In the genomic region with DNA sequence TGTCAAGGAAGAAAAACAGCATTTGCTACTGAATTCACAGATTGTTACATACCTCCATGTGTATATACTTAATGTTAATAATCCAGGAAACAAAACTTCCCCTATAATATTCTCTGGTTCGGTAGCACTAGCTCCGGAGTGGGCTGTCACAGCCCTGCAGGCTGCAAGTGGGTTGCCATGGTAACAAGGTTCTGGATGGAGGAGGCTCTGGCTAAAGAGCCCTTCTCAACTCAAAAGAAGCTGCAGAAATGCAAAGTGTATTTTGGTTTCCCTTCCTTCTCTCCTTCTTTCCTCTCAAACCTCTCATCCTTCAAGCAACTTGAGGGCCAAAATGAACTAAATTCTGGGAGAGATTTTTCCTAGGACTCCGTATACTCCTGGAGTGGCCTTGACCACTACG, we compare ENCODE assay signal across 2 cellular contexts.
TF ChIP-seq lines count a peak whose summit lies in the region.

No MANE protein-coding gene starts in this region.

TF ChIP-seq in SK-N-SH, 30 proteins besides CTCF, POLR2A, EP300 and RAD21:
- TF ChIP-seq RCOR1 (IDR thresholded peaks at IDR 0.05; ENCODE audit: low read length) (no peak), MEF2A (IDR thresholded peaks at IDR 0.05; ENCODE audit: borderline replicate concordance, low read depth) (no peak), GATA2 (CRISPR knock-in tag; IDR thresholded peaks at IDR 0.05) (no peak), POLR2AphosphoS5 (IDR thresholded peaks at IDR 0.05; ENCODE audit: low read depth, low read length) (no peak), RFX5 (IDR thresholded peaks at IDR 0.05; ENCODE audit: low read length) (no peak), EZH2phosphoT487 (IDR thresholded peaks at IDR 0.05; ENCODE audit: borderline replicate concordance, low read depth) (no peak), YY1 (IDR thresholded peaks at IDR 0.05; ENCODE audit: low read depth) (no peak), TCF12 (IDR thresholded peaks at IDR 0.05) (no peak), SMC3 (IDR thresholded peaks at IDR 0.05; ENCODE audit: low read depth, low read length) (no peak), NFIC (IDR thresholded peaks at IDR 0.05; ENCODE audit: borderline replicate concordance) (no peak), GABPA (IDR thresholded peaks at IDR 0.05; ENCODE audit: low read depth) (no peak), RXRA (IDR thresholded peaks at IDR 0.05; ENCODE audit: borderline replicate concordance, low read depth) (no peak), NRF1 (IDR thresholded peaks at IDR 0.05; ENCODE audit: low read depth, low read length) (no peak), TEAD4 (IDR thresholded peaks at IDR 0.05; ENCODE audit: borderline replicate concordance, insufficient read depth) (no peak), FOXJ3 (CRISPR knock-in tag; IDR thresholded peaks at IDR 0.05) (no peak)
- TF ChIP-seq, protein P1, sequence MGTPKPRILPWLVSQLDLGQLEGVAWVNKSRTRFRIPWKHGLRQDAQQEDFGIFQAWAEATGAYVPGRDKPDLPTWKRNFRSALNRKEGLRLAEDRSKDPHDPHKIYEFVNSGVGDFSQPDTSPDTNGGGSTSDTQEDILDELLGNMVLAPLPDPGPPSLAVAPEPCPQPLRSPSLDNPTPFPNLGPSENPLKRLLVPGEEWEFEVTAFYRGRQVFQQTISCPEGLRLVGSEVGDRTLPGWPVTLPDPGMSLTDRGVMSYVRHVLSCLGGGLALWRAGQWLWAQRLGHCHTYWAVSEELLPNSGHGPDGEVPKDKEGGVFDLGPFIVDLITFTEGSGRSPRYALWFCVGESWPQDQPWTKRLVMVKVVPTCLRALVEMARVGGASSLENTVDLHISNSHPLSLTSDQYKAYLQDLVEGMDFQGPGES (IDR thresholded peaks at IDR 0.05; ENCODE audit: low read depth, low read length): no peak
- TF ChIP-seq, protein P2, sequence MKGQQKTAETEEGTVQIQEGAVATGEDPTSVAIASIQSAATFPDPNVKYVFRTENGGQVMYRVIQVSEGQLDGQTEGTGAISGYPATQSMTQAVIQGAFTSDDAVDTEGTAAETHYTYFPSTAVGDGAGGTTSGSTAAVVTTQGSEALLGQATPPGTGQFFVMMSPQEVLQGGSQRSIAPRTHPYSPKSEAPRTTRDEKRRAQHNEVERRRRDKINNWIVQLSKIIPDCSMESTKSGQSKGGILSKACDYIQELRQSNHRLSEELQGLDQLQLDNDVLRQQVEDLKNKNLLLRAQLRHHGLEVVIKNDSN (IDR thresholded peaks at IDR 0.05; ENCODE audit: borderline replicate concordance, low read depth): no peak
- TF ChIP-seq, protein P3, sequence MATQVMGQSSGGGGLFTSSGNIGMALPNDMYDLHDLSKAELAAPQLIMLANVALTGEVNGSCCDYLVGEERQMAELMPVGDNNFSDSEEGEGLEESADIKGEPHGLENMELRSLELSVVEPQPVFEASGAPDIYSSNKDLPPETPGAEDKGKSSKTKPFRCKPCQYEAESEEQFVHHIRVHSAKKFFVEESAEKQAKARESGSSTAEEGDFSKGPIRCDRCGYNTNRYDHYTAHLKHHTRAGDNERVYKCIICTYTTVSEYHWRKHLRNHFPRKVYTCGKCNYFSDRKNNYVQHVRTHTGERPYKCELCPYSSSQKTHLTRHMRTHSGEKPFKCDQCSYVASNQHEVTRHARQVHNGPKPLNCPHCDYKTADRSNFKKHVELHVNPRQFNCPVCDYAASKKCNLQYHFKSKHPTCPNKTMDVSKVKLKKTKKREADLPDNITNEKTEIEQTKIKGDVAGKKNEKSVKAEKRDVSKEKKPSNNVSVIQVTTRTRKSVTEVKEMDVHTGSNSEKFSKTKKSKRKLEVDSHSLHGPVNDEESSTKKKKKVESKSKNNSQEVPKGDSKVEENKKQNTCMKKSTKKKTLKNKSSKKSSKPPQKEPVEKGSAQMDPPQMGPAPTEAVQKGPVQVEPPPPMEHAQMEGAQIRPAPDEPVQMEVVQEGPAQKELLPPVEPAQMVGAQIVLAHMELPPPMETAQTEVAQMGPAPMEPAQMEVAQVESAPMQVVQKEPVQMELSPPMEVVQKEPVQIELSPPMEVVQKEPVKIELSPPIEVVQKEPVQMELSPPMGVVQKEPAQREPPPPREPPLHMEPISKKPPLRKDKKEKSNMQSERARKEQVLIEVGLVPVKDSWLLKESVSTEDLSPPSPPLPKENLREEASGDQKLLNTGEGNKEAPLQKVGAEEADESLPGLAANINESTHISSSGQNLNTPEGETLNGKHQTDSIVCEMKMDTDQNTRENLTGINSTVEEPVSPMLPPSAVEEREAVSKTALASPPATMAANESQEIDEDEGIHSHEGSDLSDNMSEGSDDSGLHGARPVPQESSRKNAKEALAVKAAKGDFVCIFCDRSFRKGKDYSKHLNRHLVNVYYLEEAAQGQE (IDR thresholded peaks at IDR 0.05; ENCODE audit: low read depth, low read length): no peak
- TF ChIP-seq, protein P4, sequence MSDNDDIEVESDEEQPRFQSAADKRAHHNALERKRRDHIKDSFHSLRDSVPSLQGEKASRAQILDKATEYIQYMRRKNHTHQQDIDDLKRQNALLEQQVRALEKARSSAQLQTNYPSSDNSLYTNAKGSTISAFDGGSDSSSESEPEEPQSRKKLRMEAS (IDR thresholded peaks at IDR 0.05; ENCODE audit: low read depth): no peak
- TF ChIP-seq, protein P5, sequence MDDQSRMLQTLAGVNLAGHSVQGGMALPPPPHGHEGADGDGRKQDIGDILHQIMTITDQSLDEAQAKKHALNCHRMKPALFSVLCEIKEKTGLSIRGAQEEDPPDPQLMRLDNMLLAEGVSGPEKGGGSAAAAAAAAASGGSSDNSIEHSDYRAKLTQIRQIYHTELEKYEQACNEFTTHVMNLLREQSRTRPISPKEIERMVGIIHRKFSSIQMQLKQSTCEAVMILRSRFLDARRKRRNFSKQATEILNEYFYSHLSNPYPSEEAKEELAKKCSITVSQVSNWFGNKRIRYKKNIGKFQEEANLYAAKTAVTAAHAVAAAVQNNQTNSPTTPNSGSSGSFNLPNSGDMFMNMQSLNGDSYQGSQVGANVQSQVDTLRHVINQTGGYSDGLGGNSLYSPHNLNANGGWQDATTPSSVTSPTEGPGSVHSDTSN (IDR thresholded peaks at IDR 0.05): no peak

TF ChIP-seq in SK-N-SH treated with all-trans-retinoic acid at 6 μM for 48 hours, 23 proteins besides CTCF, POLR2A, EP300 and RAD21:
- TF ChIP-seq PPARA (CRISPR knock-in tag; IDR thresholded peaks at IDR 0.05; ENCODE audit: borderline replicate concordance) (no peak), TCF4 (CRISPR knock-in tag; IDR thresholded peaks at IDR 0.05; ENCODE audit: borderline replicate concordance) (no peak), ESRRG (CRISPR knock-in tag; IDR thresholded peaks at IDR 0.05) (no peak), CSDC2 (CRISPR knock-in tag; IDR thresholded peaks at IDR 0.05) (no peak), ZNF565 (CRISPR knock-in tag; conservative IDR thresholded peaks at IDR 0.05; ENCODE audit: low read depth) (no peak)
- TF ChIP-seq, protein P6, sequence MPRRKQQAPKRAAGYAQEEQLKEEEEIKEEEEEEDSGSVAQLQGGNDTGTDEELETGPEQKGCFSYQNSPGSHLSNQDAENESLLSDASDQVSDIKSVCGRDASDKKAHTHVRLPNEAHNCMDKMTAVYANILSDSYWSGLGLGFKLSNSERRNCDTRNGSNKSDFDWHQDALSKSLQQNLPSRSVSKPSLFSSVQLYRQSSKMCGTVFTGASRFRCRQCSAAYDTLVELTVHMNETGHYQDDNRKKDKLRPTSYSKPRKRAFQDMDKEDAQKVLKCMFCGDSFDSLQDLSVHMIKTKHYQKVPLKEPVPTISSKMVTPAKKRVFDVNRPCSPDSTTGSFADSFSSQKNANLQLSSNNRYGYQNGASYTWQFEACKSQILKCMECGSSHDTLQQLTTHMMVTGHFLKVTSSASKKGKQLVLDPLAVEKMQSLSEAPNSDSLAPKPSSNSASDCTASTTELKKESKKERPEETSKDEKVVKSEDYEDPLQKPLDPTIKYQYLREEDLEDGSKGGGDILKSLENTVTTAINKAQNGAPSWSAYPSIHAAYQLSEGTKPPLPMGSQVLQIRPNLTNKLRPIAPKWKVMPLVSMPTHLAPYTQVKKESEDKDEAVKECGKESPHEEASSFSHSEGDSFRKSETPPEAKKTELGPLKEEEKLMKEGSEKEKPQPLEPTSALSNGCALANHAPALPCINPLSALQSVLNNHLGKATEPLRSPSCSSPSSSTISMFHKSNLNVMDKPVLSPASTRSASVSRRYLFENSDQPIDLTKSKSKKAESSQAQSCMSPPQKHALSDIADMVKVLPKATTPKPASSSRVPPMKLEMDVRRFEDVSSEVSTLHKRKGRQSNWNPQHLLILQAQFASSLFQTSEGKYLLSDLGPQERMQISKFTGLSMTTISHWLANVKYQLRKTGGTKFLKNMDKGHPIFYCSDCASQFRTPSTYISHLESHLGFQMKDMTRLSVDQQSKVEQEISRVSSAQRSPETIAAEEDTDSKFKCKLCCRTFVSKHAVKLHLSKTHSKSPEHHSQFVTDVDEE (CRISPR knock-in tag; IDR thresholded peaks at IDR 0.05): no peak
- TF ChIP-seq, protein P7, sequence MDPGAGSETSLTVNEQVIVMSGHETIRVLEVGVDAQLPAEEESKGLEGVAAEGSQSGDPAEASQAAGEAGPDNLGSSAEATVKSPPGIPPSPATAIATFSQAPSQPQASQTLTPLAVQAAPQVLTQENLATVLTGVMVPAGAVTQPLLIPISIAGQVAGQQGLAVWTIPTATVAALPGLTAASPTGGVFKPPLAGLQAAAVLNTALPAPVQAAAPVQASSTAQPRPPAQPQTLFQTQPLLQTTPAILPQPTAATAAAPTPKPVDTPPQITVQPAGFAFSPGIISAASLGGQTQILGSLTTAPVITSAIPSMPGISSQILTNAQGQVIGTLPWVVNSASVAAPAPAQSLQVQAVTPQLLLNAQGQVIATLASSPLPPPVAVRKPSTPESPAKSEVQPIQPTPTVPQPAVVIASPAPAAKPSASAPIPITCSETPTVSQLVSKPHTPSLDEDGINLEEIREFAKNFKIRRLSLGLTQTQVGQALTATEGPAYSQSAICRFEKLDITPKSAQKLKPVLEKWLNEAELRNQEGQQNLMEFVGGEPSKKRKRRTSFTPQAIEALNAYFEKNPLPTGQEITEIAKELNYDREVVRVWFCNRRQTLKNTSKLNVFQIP (CRISPR knock-in tag; IDR thresholded peaks at IDR 0.05; ENCODE audit: borderline replicate concordance, low read depth): no peak
- TF ChIP-seq, protein P8, sequence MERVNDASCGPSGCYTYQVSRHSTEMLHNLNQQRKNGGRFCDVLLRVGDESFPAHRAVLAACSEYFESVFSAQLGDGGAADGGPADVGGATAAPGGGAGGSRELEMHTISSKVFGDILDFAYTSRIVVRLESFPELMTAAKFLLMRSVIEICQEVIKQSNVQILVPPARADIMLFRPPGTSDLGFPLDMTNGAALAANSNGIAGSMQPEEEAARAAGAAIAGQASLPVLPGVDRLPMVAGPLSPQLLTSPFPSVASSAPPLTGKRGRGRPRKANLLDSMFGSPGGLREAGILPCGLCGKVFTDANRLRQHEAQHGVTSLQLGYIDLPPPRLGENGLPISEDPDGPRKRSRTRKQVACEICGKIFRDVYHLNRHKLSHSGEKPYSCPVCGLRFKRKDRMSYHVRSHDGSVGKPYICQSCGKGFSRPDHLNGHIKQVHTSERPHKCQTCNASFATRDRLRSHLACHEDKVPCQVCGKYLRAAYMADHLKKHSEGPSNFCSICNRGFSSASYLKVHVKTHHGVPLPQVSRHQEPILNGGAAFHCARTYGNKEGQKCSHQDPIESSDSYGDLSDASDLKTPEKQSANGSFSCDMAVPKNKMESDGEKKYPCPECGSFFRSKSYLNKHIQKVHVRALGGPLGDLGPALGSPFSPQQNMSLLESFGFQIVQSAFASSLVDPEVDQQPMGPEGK (CRISPR knock-in tag; IDR thresholded peaks at IDR 0.05; ENCODE audit: borderline replicate concordance): no peak
- TF ChIP-seq, protein P9, sequence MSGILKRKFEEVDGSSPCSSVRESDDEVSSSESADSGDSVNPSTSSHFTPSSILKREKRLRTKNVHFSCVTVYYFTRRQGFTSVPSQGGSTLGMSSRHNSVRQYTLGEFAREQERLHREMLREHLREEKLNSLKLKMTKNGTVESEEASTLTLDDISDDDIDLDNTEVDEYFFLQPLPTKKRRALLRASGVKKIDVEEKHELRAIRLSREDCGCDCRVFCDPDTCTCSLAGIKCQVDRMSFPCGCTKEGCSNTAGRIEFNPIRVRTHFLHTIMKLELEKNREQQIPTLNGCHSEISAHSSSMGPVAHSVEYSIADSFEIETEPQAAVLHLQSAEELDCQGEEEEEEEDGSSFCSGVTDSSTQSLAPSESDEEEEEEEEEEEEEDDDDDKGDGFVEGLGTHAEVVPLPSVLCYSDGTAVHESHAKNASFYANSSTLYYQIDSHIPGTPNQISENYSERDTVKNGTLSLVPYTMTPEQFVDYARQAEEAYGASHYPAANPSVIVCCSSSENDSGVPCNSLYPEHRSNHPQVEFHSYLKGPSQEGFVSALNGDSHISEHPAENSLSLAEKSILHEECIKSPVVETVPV (CRISPR knock-in tag; IDR thresholded peaks at IDR 0.05): no peak
